8 cellular contexts compared by ENCODE assay signal in genomic region chr17:2025220-2025621, GRCh38. TPM values are rescaled to one million over a fixed set of nuclear protein-coding genes. Genes with fewer than 3 reads are reported as not detected.
DNase-seq lines count a peak whose midpoint lies in the region; ATAC-seq and TF ChIP-seq lines count a peak whose summit lies in the region.

Gene RTN4RL1, minus strand, starts transcription at chr17:2025334. Its CDS starts 469 bp downstream, at chr17:2024865.

- in situ Hi-C loops in brain microvascular endothelial cell (cut with HindIII; ENCODE audit: low pct_ligation_motif_present, low sequenced_read_pairs), result no loop called here

- TF ChIP-seq CTCF in brain microvascular endothelial cell (IDR thresholded peaks at IDR 0.05; ENCODE audit: low read depth, low read length, missing control alignments), result no peak

- H3K4me3 ChIP-seq in brain microvascular endothelial cell (ENCODE audit: low read depth, low read length), result peak within 1 kb of the TSS; percentile 36

- peak; percentile 32 for DNase-seq in COLO668 (lab: John Stamatoyannopoulos, UW; ENCODE audit: unreplicated experiment)
- DNase-seq in M059J (ENCODE audit: low read depth), result peak; percentile 72
- peak; percentile 72 for DNase-seq in UCSD-AML1 (lab: John Stamatoyannopoulos, UW; ENCODE audit: unreplicated experiment)
- no peak for DNase-seq in brain microvascular endothelial cell
- DNase-seq in iPS-NIHi7 (ENCODE audit: extremely low spot score), result peak; percentile 42
- peak; percentile 52 to 55 for DNase-seq in stimulated activated CD4-positive, alpha-beta T cell treated with anti-CD3 and anti-CD28 coated beads, Interleukin-15, amount 100 ng/mL, for 1 hour (ENCODE audit: low read depth in 1 of 2, low spot score in 1 of 2)
- DNase-seq in pons (ENCODE audit: low spot score), result no peak

- H3K27me3 ChIP-seq in brain microvascular endothelial cell (replicated peaks), result peaks cover 33% of the 10 kb centered on the region

- H3K36me3 ChIP-seq in brain microvascular endothelial cell (replicated peaks), result no peaks in the 10 kb centered on the region

- no peak for ATAC-seq in GM21515 (IDR thresholded peaks at IDR 0.05; ENCODE audit: unreplicated experiment)

- H3K27ac ChIP-seq in brain microvascular endothelial cell, result no peak within 1 kb of the TSS

RNA-seq across cellular contexts. Expression of gene RTN4RL1, which starts in this region (rescaled TPM):
- total RNA-seq in M059J (2014; rRNA removed; shearing (Covaris generic)), result 0.12 and 0.67 TPM in 2 replicates

Comparison
In these comparisons a context has a peak if more than half of its experiments do, and no peak if none do; other contexts are left out.
1. Peak in DNase-seq in M059J; RNA of the gene not detected or under 1 TPM.
2. DNase-seq: peak in COLO668 (single experiment), UCSD-AML1 (single experiment), iPS-NIHi7 (single experiment) and stimulated activated CD4-positive, alpha-beta T cell treated with anti-CD3 and anti-CD28 coated beads, Interleukin-15, amount 100 ng/mL, for 1 hour (2 of 2); none in brain microvascular endothelial cell (single experiment) and pons (single experiment).